ENCODE assay signal across 14 cellular contexts in genomic region chr15:90701880-90702630, GRCh38. TPM values are rescaled to one million over a fixed set of nuclear protein-coding genes. Genes with fewer than 3 reads are reported as not detected.
DNase-seq lines count a peak whose midpoint lies in the region; ATAC-seq, FAIRE-seq and TF ChIP-seq lines count a peak whose summit lies in the region.
"Had no signal": no experiment of that assay in that cellular context is flagged by ENCODE, and none has a peak within 500 bp of the region (broad histone marks: within the 10 kb centered on the region; RNA-seq: fewer than 3 reads in every experiment).

No MANE protein-coding gene starts in this region.

- POLR2A ChIA-PET in HepG2 (lab: Yijun Ruan, JAX), result no interaction called here

- H3K27ac ChIP-seq in HepG2 (ENCODE audit: extremely low read length, insufficient read depth, low read length), result no peak overlapping the region
- H3K27ac ChIP-seq: RWPE1 had no signal

- no peak overlapping the region for H3K9ac ChIP-seq in HepG2 (ENCODE audit: insufficient read depth, low read depth, low read length)

- no peaks in the 10 kb centered on the region for H3K79me2 ChIP-seq in HepG2 (ENCODE audit: insufficient read depth, low read length)

- TF ChIP-seq EP300 in HepG2 (IDR thresholded peaks at IDR 0.05; ENCODE audit: low read depth in 2 of 2, low read length in 2 of 2), result no peak
- TF ChIP-seq EP300 in HepG2 (CRISPR knock-in tag; IDR thresholded peaks at IDR 0.05; ENCODE audit: borderline replicate concordance), result no peak

- TF ChIP-seq POLR2A in NB4 (IDR thresholded peaks at IDR 0.05; ENCODE audit: extremely low read depth, insufficient read length) (no peak), HepG2 (IDR thresholded peaks at IDR 0.05; ENCODE audit: insufficient read depth in 1 of 2, low read depth in 2 of 2, low read length in 2 of 2) (no peak)

- H3K4me3 ChIP-seq in NB4 (ENCODE audit: low read depth, low read length) (no peak overlapping the region), choroid plexus epithelial cell (ENCODE audit: low read depth, low read length) (no peak overlapping the region), HepG2 (replicated peaks in 1 of 3; ENCODE audit: insufficient read depth in 1 of 3, low read depth in 2 of 3, low read length in 3 of 3) (no peak overlapping the region)

- no peaks in the 10 kb centered on the region for H3K9me3 ChIP-seq in HepG2 (ENCODE audit: low read length)

- FAIRE-seq in HepG2 (lab: Jason Lieb, UNC) (no peak), GM19239 (lab: Jason Lieb, UNC) (no peak)

- no peak overlapping the region for H3K4me2 ChIP-seq in HepG2 (ENCODE audit: low read depth, low read length)

- 86% methylated on average over 9 of the region's 9 CpGs for WGBS in HepG2 (ENCODE audit: low lambda C conversion rate)

- no peak for ATAC-seq in HepG2
- ATAC-seq in HG02763 (IDR thresholded peaks at IDR 0.05; ENCODE audit: unreplicated experiment), result no peak

- TF ChIP-seq RAD21 in HepG2 (CRISPR knock-in tag; IDR thresholded peaks at IDR 0.05), result no peak

- no peak overlapping the region for H2AFZ ChIP-seq in HepG2 (ENCODE audit: low read length)

- peak; percentile 36 for DNase-seq in DMS 273 treated with DMSO at 0.1 percent for 48 hours (lab: John Stamatoyannopoulos, UW)
- DNase-seq in NB4 (ENCODE audit: low read depth), result peak; percentile 66
- DNase-seq in choroid plexus epithelial cell (ENCODE audit: low read depth), result peak; percentile 35
- no peak for DNase-seq in HepG2 (ENCODE audit: low spot score)
- DNase-seq in DMS79 (lab: John Stamatoyannopoulos, UW), result no peak
- no peak for DNase-seq in GM19239 (ENCODE audit: insufficient read length, low spot score)
- no peak for DNase-seq in NCI-H1105 (lab: John Stamatoyannopoulos, UW)
- DNase-seq: activated CD8-positive, alpha-beta memory T cell treated with anti-CD3 and anti-CD28 coated beads, Interleukin-2, amount 50 U/mL, for 4 hours; activated naive CD8-positive, alpha-beta T cell treated with anti-CD3 and anti-CD28 coated beads, Interleukin-2, amount 10 ng/mL, durations not matched to agents 7 days and 5 days; cerebellar nuclear complex; GOT3; NCI-H2171 had no signal

- CTCF ChIA-PET in HepG2 (lab: Yijun Ruan, JAX; ENCODE audit: low intra/inter-chr PET ratio, low total read pairs), result no interaction called here

- TF ChIP-seq CTCF in NB4 (IDR thresholded peaks at IDR 0.05; ENCODE audit: low read depth, low read length) (no peak), choroid plexus epithelial cell (conservative IDR thresholded peaks at IDR 0.05; ENCODE audit: low read depth, low read length) (peak; percentile 22), HepG2 (CRISPR knock-in tag; IDR thresholded peaks at IDR 0.05) (0 out of 2 replicates have a peak, but pooled peaks have one; percentile 6)

- BruUV-seq in HepG2 (replicated peaks; lab: Mats Ljungman, UMichigan), result no TSS peak

- H4K20me1 ChIP-seq in HepG2 (ENCODE audit: insufficient read depth, low read length), result no peaks in the 10 kb centered on the region

- H3K4me1 ChIP-seq in HepG2 (ENCODE audit: insufficient read depth, low read length), result no peaks in the 10 kb centered on the region

- in situ Hi-C loops in HepG2 (cut with HindIII; ENCODE audit: extremely low pct_ligation_motif_present, low pct_unique_long_range_greater_than_20kb), result no loop called here

- H3K27me3 ChIP-seq in HepG2 (ENCODE audit: control insufficient read depth in 1 of 2, insufficient read depth in 2 of 2, low read length in 2 of 2), result no peaks in the 10 kb centered on the region

- no peaks in the 10 kb centered on the region for H3K36me3 ChIP-seq in HepG2 (replicated peaks in 1 of 2; ENCODE audit: control insufficient read depth in 1 of 2, insufficient read depth in 2 of 2, low read length in 2 of 2)

- intact Hi-C loops in HepG2 (cut with micrococcal nuclease; ENCODE audit: unreplicated experiment), result no loop called here

TF ChIP-seq in HepG2, 621 proteins besides CTCF, POLR2A, EP300 and RAD21:
- TF ChIP-seq FOXA3 (CRISPR knock-in tag; IDR thresholded peaks at IDR 0.05) (no peak), ZBTB38 (CRISPR knock-in tag; IDR thresholded peaks at IDR 0.05) (no peak), ELK4 (CRISPR knock-in tag; IDR thresholded peaks at IDR 0.05; ENCODE audit: borderline replicate concordance) (no peak), NCOA5 (CRISPR knock-in tag; IDR thresholded peaks at IDR 0.05) (no peak), EEA1 (CRISPR knock-in tag; IDR thresholded peaks at IDR 0.05; ENCODE audit: borderline replicate concordance) (no peak), KLF12 (CRISPR knock-in tag; IDR thresholded peaks at IDR 0.05; ENCODE audit: borderline replicate concordance) (no peak), PLRG1 (conservative IDR thresholded peaks at IDR 0.05) (no peak), CENPX (CRISPR knock-in tag; IDR thresholded peaks at IDR 0.05) (no peak), ZNF879 (CRISPR knock-in tag; IDR thresholded peaks at IDR 0.05) (no peak), ATF7-NPFF (CRISPR knock-in tag; IDR thresholded peaks at IDR 0.05; ENCODE audit: low read depth) (no peak), ZSCAN20 (CRISPR knock-in tag; IDR thresholded peaks at IDR 0.05; ENCODE audit: borderline replicate concordance) (no peak), ZNF614 (CRISPR knock-in tag; IDR thresholded peaks at IDR 0.05; ENCODE audit: borderline replicate concordance) (no peak)
- TF ChIP-seq, protein P1, sequence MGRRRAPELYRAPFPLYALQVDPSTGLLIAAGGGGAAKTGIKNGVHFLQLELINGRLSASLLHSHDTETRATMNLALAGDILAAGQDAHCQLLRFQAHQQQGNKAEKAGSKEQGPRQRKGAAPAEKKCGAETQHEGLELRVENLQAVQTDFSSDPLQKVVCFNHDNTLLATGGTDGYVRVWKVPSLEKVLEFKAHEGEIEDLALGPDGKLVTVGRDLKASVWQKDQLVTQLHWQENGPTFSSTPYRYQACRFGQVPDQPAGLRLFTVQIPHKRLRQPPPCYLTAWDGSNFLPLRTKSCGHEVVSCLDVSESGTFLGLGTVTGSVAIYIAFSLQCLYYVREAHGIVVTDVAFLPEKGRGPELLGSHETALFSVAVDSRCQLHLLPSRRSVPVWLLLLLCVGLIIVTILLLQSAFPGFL (CRISPR knock-in tag; IDR thresholded peaks at IDR 0.05), result no peak
- TF ChIP-seq, protein P2, sequence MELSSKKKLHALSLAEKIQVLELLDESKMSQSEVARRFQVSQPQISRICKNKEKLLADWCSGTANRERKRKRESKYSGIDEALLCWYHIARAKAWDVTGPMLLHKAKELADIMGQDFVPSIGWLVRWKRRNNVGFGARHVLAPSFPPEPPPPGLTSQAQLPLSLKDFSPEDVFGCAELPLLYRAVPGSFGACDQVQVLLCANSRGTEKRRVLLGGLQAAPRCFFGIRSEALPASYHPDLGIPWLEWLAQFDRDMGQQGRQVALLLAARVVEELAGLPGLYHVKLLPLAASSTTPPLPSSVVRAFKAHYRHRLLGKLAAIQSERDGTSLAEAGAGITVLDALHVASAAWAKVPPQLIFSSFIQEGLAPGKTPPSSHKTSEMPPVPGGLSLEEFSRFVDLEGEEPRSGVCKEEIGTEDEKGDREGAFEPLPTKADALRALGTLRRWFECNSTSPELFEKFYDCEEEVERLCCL (CRISPR knock-in tag; IDR thresholded peaks at IDR 0.05; ENCODE audit: borderline replicate concordance), result no peak

RNA-seq across cellular contexts. Expression of gene BLM, which starts 15.1 kb away (rescaled TPM):
- total RNA-seq in HepG2 (2016; rRNA removed; fragmentation: Illumina TruSeq; extraction: Trizol), result 11.8 and 17.4 TPM in 2 replicates
- total RNA-seq in HepG2 (2016; cell fraction: cytosol; rRNA removed; fragmentation: Illumina TruSeq; extraction: Trizol; ENCODE audit: low read depth), result 2.2 and 2.6 TPM in 2 replicates
- 10.5 and 15.0 TPM in 2 replicates for total RNA-seq in HepG2 (2016; cell fraction: insoluble cytoplasmic fraction; rRNA removed; fragmentation: Illumina TruSeq; extraction: Trizol)
- total RNA-seq in HepG2 (2016; cell fraction: membrane; rRNA removed; fragmentation: Illumina TruSeq; extraction: Trizol), result 3.6 and 3.8 TPM in 2 replicates
- 12.3 and 13.7 TPM in 2 replicates for total RNA-seq in HepG2 (2016; cell fraction: nucleus; rRNA removed; fragmentation: Illumina TruSeq; extraction: Trizol)
- polyA plus RNA-seq in HepG2 (2011; rRNA removed), result 2.8 and 5.1 TPM in 2 replicates
- polyA plus RNA-seq in HepG2 (2011; cell fraction: cytosol; rRNA removed), result 1.1 and 1.5 TPM in 2 replicates
- 2.3 and 2.9 TPM in 2 replicates for polyA plus RNA-seq in HepG2 (2011; cell fraction: nucleus; rRNA removed)
- polyA plus RNA-seq in HepG2 (2012), result 0.87 and 4.0 TPM in 2 replicates
- 0.60 and 0.83 TPM in 2 replicates for polyA plus RNA-seq in HepG2 (2016; cell fraction: cytosol; fragmentation: Illumina TruSeq; extraction: Trizol; ENCODE audit: low read depth)
- 14.9 and 15.0 TPM in 2 replicates for polyA plus RNA-seq in HepG2 (2016; cell fraction: insoluble cytoplasmic fraction; fragmentation: Illumina TruSeq; extraction: Trizol; ENCODE audit: low read depth)
- 1.5 and 1.7 TPM in 2 replicates for polyA plus RNA-seq in HepG2 (2016; cell fraction: membrane; fragmentation: Illumina TruSeq; extraction: Trizol; ENCODE audit: low read depth)
- 15.5 and 15.9 TPM in 2 replicates for polyA plus RNA-seq in HepG2 (2016; cell fraction: nucleus; fragmentation: Illumina TruSeq; extraction: Trizol; ENCODE audit: insufficient read depth, low read depth)
- 4.0 and 28.3 TPM in 2 replicates for polyA minus RNA-seq in HepG2 (2011; rRNA and poly(A)+ RNA removed; ENCODE audit: low replicate concordance)
- polyA minus RNA-seq in HepG2 (2011; cell fraction: cytosol; rRNA and poly(A)+ RNA removed), result 2.6 and 3.3 TPM in 2 replicates
- polyA minus RNA-seq in HepG2 (2011; cell fraction: nucleus; rRNA and poly(A)+ RNA removed), result 4.2 and 5.9 TPM in 2 replicates

Comparison
In these comparisons a context has a peak if more than half of its experiments do, and no peak if none do; other contexts are left out.
1. DNase-seq: peak in DMS 273 treated with DMSO at 0.1 percent for 48 hours (single experiment), NB4 (single experiment) and choroid plexus epithelial cell (single experiment); none in HepG2 (single experiment), DMS79 (single experiment), GM19239 (single experiment) and NCI-H1105 (single experiment).